21 cellular contexts compared by ENCODE assay signal in the genomic region with DNA sequence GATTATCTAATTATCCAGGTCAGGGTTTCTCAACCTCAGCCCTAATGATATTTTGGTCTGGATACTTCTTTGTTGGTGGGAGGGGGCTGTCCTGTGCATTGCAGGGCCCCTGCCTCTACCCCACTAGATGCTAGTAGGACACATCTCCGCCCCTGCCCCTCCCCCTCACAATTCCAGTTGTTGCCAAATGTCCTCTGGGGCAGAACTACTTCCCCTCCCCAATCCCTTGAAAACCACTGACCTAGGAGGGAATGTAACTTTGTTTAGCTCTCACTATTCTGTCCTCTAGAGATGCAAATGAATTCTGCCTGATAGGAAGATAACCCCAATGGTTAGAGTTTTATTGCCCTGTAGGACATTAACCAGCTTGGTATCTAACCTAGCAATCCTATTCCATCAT. TPM values are rescaled to one million over a fixed set of nuclear protein-coding genes. Genes with fewer than 3 reads are reported as not detected.
DNase-seq lines count a peak whose midpoint lies in the region; ATAC-seq, FAIRE-seq and TF ChIP-seq lines count a peak whose summit lies in the region.
"Had no signal": no experiment of that assay in that cellular context is flagged by ENCODE, and none has a peak within 500 bp of the region (broad histone marks: within the 10 kb centered on the region; RNA-seq: fewer than 3 reads in every experiment).

No MANE protein-coding gene starts in this region.

- peak; percentile 44 for FAIRE-seq in D721Med (lab: Jason Lieb, UNC)
- FAIRE-seq: A549, GM12878, H54, HTR-8/SVneo had no signal

- DNase-seq in D721Med (ENCODE audit: insufficient read length, low spot score) (no peak), SJCRH30 (peak; percentile 58 to 69), hepatocyte (ENCODE audit: low spot score) (peak; percentile 27), psoas muscle (peak in 1 of 2 donors; percentile 39), suprapubic skin (ENCODE audit: low spot score in 2 of 2) (no peak), T-helper 17 cell (no peak), globus pallidus (ENCODE audit: low spot score) (no peak)
- DNase-seq: CD4-positive, alpha-beta memory T cell; DMS79 treated with DMSO at 0.1 percent for 48 hours; HCEC 1CT; IMR-90 had no signal

- H3K4me3 ChIP-seq in SJCRH30 (no peak overlapping the region), hepatocyte (no peak overlapping the region), psoas muscle (no peak overlapping the region), suprapubic skin (no peak overlapping the region)
- H3K4me3 ChIP-seq: A549, BLaER1, GM12878, GM23338 had no signal

- no peaks in the 10 kb centered on the region for H4K20me1 ChIP-seq in hepatocyte (ENCODE audit: insufficient read depth, poor library complexity, severe bottlenecking)
- H4K20me1 ChIP-seq: BLaER1 had no signal

- H3K36me3 ChIP-seq in SJCRH30 = no peaks in the 10 kb centered on the region
- no peaks in the 10 kb centered on the region for H3K36me3 ChIP-seq in hepatocyte (replicated peaks; ENCODE audit: insufficient read depth, low read depth)
- peaks cover 0 to 6% of the 10 kb centered on the region in 2 donors for H3K36me3 ChIP-seq in psoas muscle (ENCODE audit: insufficient read depth in 1 of 2, low read depth in 1 of 2)
- H3K36me3 ChIP-seq in suprapubic skin = no peaks in the 10 kb centered on the region
- H3K36me3 ChIP-seq: BLaER1 had no signal

- H3K27me3 Mint-ChIP-seq in T-helper 17 cell = peaks cover 15% of the 10 kb centered on the region
- H3K27me3 Mint-ChIP-seq: CD4-positive, alpha-beta memory T cell had no signal

- no peak for TF ChIP-seq EP300 in suprapubic skin (IDR thresholded peaks at IDR 0.05)

- no peaks in the 10 kb centered on the region for H3K79me2 ChIP-seq in hepatocyte

- no peak overlapping the region for H2AFZ ChIP-seq in hepatocyte
- H2AFZ ChIP-seq: GM23338 had no signal

- TF ChIP-seq POLR2A in suprapubic skin (IDR thresholded peaks at IDR 0.05) = no peak

- H3K4me1 Mint-ChIP-seq in T-helper 17 cell = peaks cover 3% of the 10 kb centered on the region
- H3K4me1 Mint-ChIP-seq: CD14-positive monocyte; CD4-positive, alpha-beta memory T cell had no signal

- H3K4me2 ChIP-seq in hepatocyte = no peak overlapping the region
- H3K4me2 ChIP-seq: A549, BLaER1, GM23338 had no signal

- H3K36me3 Mint-ChIP-seq in T-helper 17 cell (ENCODE audit: low read depth) = no peaks in the 10 kb centered on the region
- H3K36me3 Mint-ChIP-seq: CD14-positive monocyte; CD4-positive, alpha-beta memory T cell had no signal

- H3K9me2 ChIP-seq in hepatocyte (replicated peaks; ENCODE audit: insufficient read depth) = no peaks in the 10 kb centered on the region

- no peak overlapping the region for H3K27ac Mint-ChIP-seq in T-helper 17 cell
- H3K27ac Mint-ChIP-seq: CD14-positive monocyte; CD4-positive, alpha-beta memory T cell; GM23338 had no signal

- H3K4me1 ChIP-seq in SJCRH30 (peaks cover 25% of the 10 kb centered on the region), hepatocyte (ENCODE audit: insufficient read depth) (no peaks in the 10 kb centered on the region), psoas muscle (peaks cover 82% of the 10 kb centered on the region), suprapubic skin (no peaks in the 10 kb centered on the region)
- H3K4me1 ChIP-seq: A549 had no signal

- H3K4me3 Mint-ChIP-seq in T-helper 17 cell = no peak overlapping the region
- H3K4me3 Mint-ChIP-seq: CD14-positive monocyte; CD4-positive, alpha-beta memory T cell; GM23338 had no signal

- H3K9me3 ChIP-seq in SJCRH30 (replicated peaks) (no peaks in the 10 kb centered on the region), hepatocyte (ENCODE audit: low read depth) (no peaks in the 10 kb centered on the region), psoas muscle (no peaks in the 10 kb centered on the region), suprapubic skin (no peaks in the 10 kb centered on the region), T-helper 17 cell (ENCODE audit: control insufficient read depth, low read length, poor library complexity, severe bottlenecking) (no peaks in the 10 kb centered on the region)
- H3K9me3 ChIP-seq: A549, BLaER1 had no signal

- H3K27me3 ChIP-seq in SJCRH30 = no peaks in the 10 kb centered on the region
- H3K27me3 ChIP-seq in hepatocyte = no peaks in the 10 kb centered on the region
- H3K27me3 ChIP-seq in psoas muscle (ENCODE audit: insufficient read depth in 3 of 3, low read length in 2 of 3) = no peaks in the 10 kb centered on the region
- no peaks in the 10 kb centered on the region for H3K27me3 ChIP-seq in suprapubic skin
- H3K27me3 ChIP-seq: BLaER1 had no signal

- no peak overlapping the region for H3K27ac ChIP-seq in SJCRH30
- H3K27ac ChIP-seq in hepatocyte = no peak overlapping the region
- H3K27ac ChIP-seq in psoas muscle = peak overlapping the region; percentile 95
- no peak overlapping the region for H3K27ac ChIP-seq in suprapubic skin
- H3K27ac ChIP-seq: 22Rv1, A549, BLaER1 had no signal

- TF ChIP-seq CTCF in D721Med (IDR thresholded peaks at IDR 0.05; ENCODE audit: insufficient read depth, missing control alignments) (no peak), hepatocyte (IDR thresholded peaks at IDR 0.05; ENCODE audit: poor library complexity) (no peak), psoas muscle (IDR thresholded peaks at IDR 0.05) (no peak), suprapubic skin (IDR thresholded peaks at IDR 0.05) (no peak)

- ATAC-seq in psoas muscle = no peak
- ATAC-seq in GM18867 (IDR thresholded peaks at IDR 0.05; ENCODE audit: unreplicated experiment) = no peak
- no peak for ATAC-seq in T-helper 17 cell
- ATAC-seq: A549, GM12878, GM23338 had no signal

- WGBS in hepatocyte (ENCODE audit: low lambda C conversion rate, missing lambda C conversion rate) = 53% methylated on average over 1 of the region's 1 CpG
- WGBS in psoas muscle, 3 donors = 20 to 28% (median 20%) methylated on average over 1 of the region's 1 CpG
- 43% methylated on average over 1 of the region's 1 CpG for WGBS in suprapubic skin

- intact Hi-C loops in psoas muscle (cut with DNase I) = no loop called here

RNA-seq across cellular contexts. Expression of gene CACNA1S, which starts 8.1 kb away (rescaled TPM):
- 0.15 and 0.24 TPM in 2 replicates for total RNA-seq in SJCRH30 (2014; rRNA removed; shearing (Covaris generic))
- 0.04 TPM in 1 of 2 replicates, not detected in the other for total RNA-seq in hepatocyte
- polyA plus RNA-seq in hepatocyte = not detected in 2 replicates
- 100 to 1,000 TPM in 2 of 4 donors, 10 to 100 TPM in 2; 56.3 to 269 (median 158) TPM for total RNA-seq in psoas muscle
- polyA plus RNA-seq in psoas muscle = 10 to 100 TPM; 11.9 to 48.1 (median 25.5) TPM
- not detected for total RNA-seq in suprapubic skin
- not detected for total RNA-seq in T-helper 17 cell
- total RNA-seq: CD4-positive, alpha-beta memory T cell; G401; IMR-90 had no signal
- polyA plus RNA-seq: CD14-positive monocyte; CD4-positive, alpha-beta memory T cell; GM23338; IMR-90 had no signal

RNA-seq across cellular contexts. Expression of gene ASCL5, which starts 22.8 kb away (rescaled TPM):
- not detected in 2 replicates for total RNA-seq in SJCRH30 (2014; rRNA removed; shearing (Covaris generic))
- total RNA-seq in hepatocyte = not detected in 2 replicates
- not detected in 2 replicates for polyA plus RNA-seq in hepatocyte
- total RNA-seq in psoas muscle = under 1 TPM in 2 of 4 donors, not detected in 2; 0.26 to 0.30 TPM
- polyA plus RNA-seq in psoas muscle = not detected
- total RNA-seq in suprapubic skin = not detected
- total RNA-seq in T-helper 17 cell = under 1 TPM in 1 of 2 donors, not detected in 1; 0.27 TPM
- total RNA-seq: GM12878, GM23338, IMR-90 had no signal
- polyA plus RNA-seq: CD14-positive monocyte; CD4-positive, alpha-beta memory T cell; GM23338; IMR-90 had no signal

RNA-seq across cellular contexts. Expression of gene TMEM9, which starts 50.1 kb away (rescaled TPM):
- total RNA-seq in SJCRH30 (2014; rRNA removed; shearing (Covaris generic)) = 83.5 and 87.4 TPM in 2 replicates
- total RNA-seq in hepatocyte (103 and 104 TPM in 2 replicates), psoas muscle (10 to 100 TPM; 11.9 to 46.3 (median 32.3) TPM), suprapubic skin (10 to 100 TPM; 38.1 to 50.8 (median 40.7) TPM), T-helper 17 cell (10 to 100 TPM; 13.0 to 13.1 TPM)
- polyA plus RNA-seq in hepatocyte (99.4 and 113 TPM in 2 replicates), psoas muscle (10 to 100 TPM in 2 of 3 donors, 1 to 10 TPM in 1; 7.2 to 23.4 (median 12.9) TPM)

Comparison
In these comparisons a context has a peak if more than half of its experiments do, and no peak if none do; other contexts are left out.
1. DNase-seq: peak in SJCRH30 (2 of 2) and hepatocyte (single experiment); none in D721Med (single experiment), suprapubic skin (0 of 2), T-helper 17 cell (0 of 3) and globus pallidus (single experiment).
2. RNA of gene CACNA1S, which starts 8.1 kb away (total RNA-seq): 56.3 to 269 TPM in psoas muscle; 0.15 to 0.24 TPM in SJCRH30, 0.04 TPM in hepatocyte, not detected in suprapubic skin and not detected in T-helper 17 cell; every median in the first group is over 10 times any median in the second.